8 cellular contexts compared by ENCODE assay signal in genomic region chr3:120678984-120679383, GRCh38.
DNase-seq lines count a peak whose midpoint lies in the region; ATAC-seq lines count a peak whose summit lies in the region.

No MANE protein-coding gene starts in this region.

- peaks cover 46% of the 10 kb centered on the region for H3K4me1 ChIP-seq in neuron (ENCODE audit: insufficient read depth, low read length)

- peaks cover 2% of the 10 kb centered on the region for H3K9me3 ChIP-seq in neuron (ENCODE audit: low read length)

- DNase-seq in caudate nucleus (lab: John Stamatoyannopoulos, UW) = peak in 1 of 61 donors; percentile 78
- no peak for DNase-seq in stimulated activated CD8-positive, alpha-beta memory T cell treated with anti-CD3 and anti-CD28 coated beads, Interleukin-4, amount 100 ng/mL, for 48 hours
- no peak for DNase-seq in superior temporal gyrus (ENCODE audit: extremely low spot score)
- no peak for DNase-seq in NCI-H2107 (lab: John Stamatoyannopoulos, UW)
- no peak for DNase-seq in CD1c-positive myeloid dendritic cell (ENCODE audit: extremely low spot score)

- ATAC-seq in GM18868 (IDR thresholded peaks at IDR 0.05; ENCODE audit: unreplicated experiment) (peak; percentile 58), HG03139 (IDR thresholded peaks at IDR 0.05; ENCODE audit: unreplicated experiment) (peak; percentile 51)

- H3K27ac ChIP-seq in caudate nucleus (ENCODE audit: low read depth, low read length) = peak overlapping the region; percentile 64

- peak overlapping the region; percentile 81 for H2AFZ ChIP-seq in neuron (ENCODE audit: low read depth, low read length)

- H3K27me3 ChIP-seq in neuron (ENCODE audit: insufficient read depth, low read length) = no peaks in the 10 kb centered on the region

- no peaks in the 10 kb centered on the region for H3K36me3 ChIP-seq in neuron (ENCODE audit: insufficient read depth, low read length)

- H3K4me3 ChIP-seq in neuron (ENCODE audit: low read length) = no peak overlapping the region
